ENCODE assay signal across 27 cellular contexts in the genomic region with DNA sequence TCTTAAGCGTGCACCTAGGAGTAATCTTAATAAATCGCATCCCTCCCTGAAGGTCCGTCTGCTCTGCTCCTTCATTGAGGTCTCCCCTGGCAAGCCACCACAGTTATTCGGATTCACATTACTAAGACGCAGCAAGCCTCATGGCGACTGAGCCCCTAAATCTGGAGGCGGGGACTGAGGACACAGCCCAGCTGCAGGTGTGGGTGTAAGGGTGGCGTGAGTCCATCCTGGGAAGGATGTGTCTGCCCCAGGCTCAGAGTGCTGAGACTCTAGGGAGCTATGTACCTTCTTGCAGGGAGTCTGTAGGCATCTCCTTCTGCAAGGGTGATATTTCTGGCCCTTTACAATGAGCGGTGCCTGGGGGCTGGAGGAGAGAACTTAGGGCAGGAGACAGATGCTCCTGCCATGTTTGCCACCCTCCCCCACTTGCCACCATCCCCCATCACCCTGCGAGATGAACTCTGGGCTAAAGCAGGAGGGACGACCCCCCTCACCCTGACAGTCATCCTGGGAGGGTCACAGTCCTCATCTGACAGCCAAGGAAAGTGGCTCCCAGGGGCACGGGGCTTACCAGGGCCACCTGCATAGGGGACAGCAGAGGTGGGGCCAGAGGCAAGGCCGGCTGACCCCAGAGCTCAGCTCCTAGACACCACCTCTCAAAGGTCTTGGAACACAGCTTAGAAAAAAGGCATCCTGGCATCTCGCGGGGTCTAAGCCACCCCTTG.
DNase-seq lines count a peak whose midpoint lies in the region; ATAC-seq and TF ChIP-seq lines count a peak whose summit lies in the region.
"Had no signal": no experiment of that assay in that cellular context is flagged by ENCODE, and none has a peak within 500 bp of the region (broad histone marks: within the 10 kb centered on the region; RNA-seq: fewer than 3 reads in every experiment).

No MANE protein-coding gene starts in this region.

- H3K4me1 ChIP-seq in HEK293 (ENCODE audit: control insufficient read depth, insufficient read depth, low read length) (no peaks in the 10 kb centered on the region), sigmoid colon (no peaks in the 10 kb centered on the region), hepatocyte (ENCODE audit: insufficient read depth) (no peaks in the 10 kb centered on the region)
- H3K4me1 ChIP-seq: A549, Caco-2, SJSA1 had no signal

- H3K27ac ChIP-seq in HEK293 (ENCODE audit: extremely low read depth, low read depth, low read length) (no peak overlapping the region), dorsolateral prefrontal cortex (peak overlapping the region in 4 of 59 donors; percentile 1 to 39 (median 32)), sigmoid colon (no peak overlapping the region), hepatocyte (no peak overlapping the region)
- H3K27ac ChIP-seq: A549, PC-9, SJSA1 had no signal

- H3K4me2 ChIP-seq in hepatocyte, result no peak overlapping the region
- H3K4me2 ChIP-seq: A549, GM23338, PC-9 had no signal

- H3K9me3 ChIP-seq in HEK293 (ENCODE audit: control insufficient read depth, insufficient read depth, low read depth, low read length) (no peaks in the 10 kb centered on the region), sigmoid colon (no peaks in the 10 kb centered on the region), hepatocyte (ENCODE audit: low read depth) (no peaks in the 10 kb centered on the region)
- H3K9me3 ChIP-seq: Caco-2, MG63, SJSA1 had no signal

- DNase-seq in dorsolateral prefrontal cortex, result peak in 7 of 10 donors; percentile 11 to 66 (median 40)
- DNase-seq in occipital lobe (lab: John Stamatoyannopoulos, UW), result peak; percentile 10
- peak; percentile 54 for DNase-seq in sigmoid colon
- DNase-seq in Ammon's horn (ENCODE audit: low spot score), result no peak
- DNase-seq in hepatocyte (ENCODE audit: low spot score), result no peak
- DNase-seq: AML-193; C1 segment of cervical spinal cord; CD8-positive, alpha-beta T cell; H9; HFFc6; IMR-90; KG1; MG63; NCI-H2029 treated with DMSO at 0.1 percent for 48 hours; NCI-H345; NCI-H510A treated with DMSO at 0.1 percent for 48 hours; NCI-H82; NK-92 treated with Interleukin-12 subunit alpha and Interleukin-12 subunit beta, amount 100 ng/mL, for 24 hours; PC-9; Right ventricle myocardium superior had no signal

- POLR2A ChIA-PET in HEK293 (lab: Yijun Ruan, JAX), result no interaction called here

- CTCF ChIA-PET in HEK293 (lab: Yijun Ruan, JAX), result interaction anchor here (1.3 kb wide), 1 partner anchor 216 kb away, joined by 3 read pairs; no protein-coding TSS in a partner anchor

- H3K36me3 ChIP-seq in HEK293 (ENCODE audit: control insufficient read depth in 2 of 2, insufficient read depth in 1 of 2, low read length in 2 of 2) (no peaks in the 10 kb centered on the region), sigmoid colon (no peaks in the 10 kb centered on the region), hepatocyte (replicated peaks; ENCODE audit: insufficient read depth, low read depth) (no peaks in the 10 kb centered on the region)
- H3K36me3 ChIP-seq: MG63, SJSA1 had no signal

- H3K79me2 ChIP-seq in hepatocyte, result no peaks in the 10 kb centered on the region

- 74 to 77% methylated on average over 15 of the region's 15 CpGs for WGBS in sigmoid colon, 2 donors
- 88% methylated on average over 15 of the region's 15 CpGs for WGBS in hepatocyte (ENCODE audit: low lambda C conversion rate, missing lambda C conversion rate)

- no peak for TF ChIP-seq CTCF in HEK293 (tag by site-specific recombination; IDR thresholded peaks at IDR 0.05)
- TF ChIP-seq CTCF in dorsolateral prefrontal cortex (IDR thresholded peaks at IDR 0.05 in 54 of 56, conservative IDR thresholded peaks at IDR 0.05 in 2 of 56; ENCODE audit: low read depth in 1 of 56, partially characterized antibody in 56 of 56), result no peak
- no peak for TF ChIP-seq CTCF in sigmoid colon (IDR thresholded peaks at IDR 0.05)
- no peak for TF ChIP-seq CTCF in hepatocyte (IDR thresholded peaks at IDR 0.05; ENCODE audit: poor library complexity)

- intact Hi-C loops in dorsolateral prefrontal cortex (cut with DNase I) (no loop called here), sigmoid colon (cut with DNase I) (no loop called here)

- no peaks in the 10 kb centered on the region for H4K20me1 ChIP-seq in hepatocyte (ENCODE audit: insufficient read depth, poor library complexity, severe bottlenecking)

- H3K27me3 ChIP-seq in dorsolateral prefrontal cortex, result no peaks in the 10 kb centered on the region
- peaks cover 0 to 9% (median 4%) of the 10 kb centered on the region in 3 donors for H3K27me3 ChIP-seq in sigmoid colon
- no peaks in the 10 kb centered on the region for H3K27me3 ChIP-seq in hepatocyte
- H3K27me3 ChIP-seq: MG63 had no signal

- ATAC-seq in HG02852 (IDR thresholded peaks at IDR 0.05; ENCODE audit: unreplicated experiment) (no peak), GM18517 (IDR thresholded peaks at IDR 0.05; ENCODE audit: unreplicated experiment) (no peak)
- ATAC-seq: A549; CD8-positive, alpha-beta T cell; GM23338 had no signal

- no peak for TF ChIP-seq EP300 in sigmoid colon (IDR thresholded peaks at IDR 0.05)

- H3K9me2 ChIP-seq in hepatocyte (replicated peaks; ENCODE audit: insufficient read depth), result no peaks in the 10 kb centered on the region

- H2AFZ ChIP-seq in hepatocyte, result no peak overlapping the region
- H2AFZ ChIP-seq: GM23338, PC-9 had no signal

- H3K4me3 ChIP-seq in HEK293 (ENCODE audit: low read depth, low read length), result no peak overlapping the region
- no peak overlapping the region for H3K4me3 ChIP-seq in dorsolateral prefrontal cortex
- H3K4me3 ChIP-seq in sigmoid colon, result no peak overlapping the region
- H3K4me3 ChIP-seq in hepatocyte, result no peak overlapping the region
- H3K4me3 ChIP-seq: A549, GM23338, MG63, PC-9, SJSA1 had no signal

- TF ChIP-seq POLR2A in sigmoid colon (IDR thresholded peaks at IDR 0.05), result no peak

TF ChIP-seq in HEK293, 187 proteins besides CTCF, POLR2A, EP300 and RAD21:
- 0 out of 2 replicates have a peak, but pooled peaks have one; percentile 21 for TF ChIP-seq ZFHX2 (tag by site-specific recombination; conservative IDR thresholded peaks at IDR 0.05)
- TF ChIP-seq ZBTB20 (tag by site-specific recombination; IDR thresholded peaks at IDR 0.05), result no peak
- TF ChIP-seq BCL11A (tag by site-specific recombination; IDR thresholded peaks at IDR 0.05; ENCODE audit: low read depth), result no peak
TF ChIP-seq in HEK293: peak in this region for 1.

Comparison
In these comparisons a context has a peak if more than half of its experiments do, and no peak if none do; other contexts are left out.
1. DNase-seq: peak in dorsolateral prefrontal cortex (7 of 10), occipital lobe (single experiment) and sigmoid colon (single experiment); none in Ammon's horn (single experiment) and hepatocyte (single experiment).